7 cellular contexts compared by ENCODE assay signal in genomic region chr6:161432546-161432945, GRCh38.
"Had no signal": no experiment of that assay in that cellular context is flagged by ENCODE, and none has a peak within 500 bp of the region (broad histone marks: within the 10 kb centered on the region; RNA-seq: fewer than 3 reads in every experiment).

No MANE protein-coding gene starts in this region.

- H2AFZ ChIP-seq: GM23338 had no signal

- ATAC-seq: GM23338 had no signal

- H3K4me3 ChIP-seq: GM23338 had no signal

- H3K27ac ChIP-seq: HL-60 had no signal

- H3K4me2 ChIP-seq: GM23338 had no signal

- DNase-seq: H9, HCEC 1CT, KG1 had no signal

- FAIRE-seq: H1, H54 had no signal
